In the genomic region with DNA sequence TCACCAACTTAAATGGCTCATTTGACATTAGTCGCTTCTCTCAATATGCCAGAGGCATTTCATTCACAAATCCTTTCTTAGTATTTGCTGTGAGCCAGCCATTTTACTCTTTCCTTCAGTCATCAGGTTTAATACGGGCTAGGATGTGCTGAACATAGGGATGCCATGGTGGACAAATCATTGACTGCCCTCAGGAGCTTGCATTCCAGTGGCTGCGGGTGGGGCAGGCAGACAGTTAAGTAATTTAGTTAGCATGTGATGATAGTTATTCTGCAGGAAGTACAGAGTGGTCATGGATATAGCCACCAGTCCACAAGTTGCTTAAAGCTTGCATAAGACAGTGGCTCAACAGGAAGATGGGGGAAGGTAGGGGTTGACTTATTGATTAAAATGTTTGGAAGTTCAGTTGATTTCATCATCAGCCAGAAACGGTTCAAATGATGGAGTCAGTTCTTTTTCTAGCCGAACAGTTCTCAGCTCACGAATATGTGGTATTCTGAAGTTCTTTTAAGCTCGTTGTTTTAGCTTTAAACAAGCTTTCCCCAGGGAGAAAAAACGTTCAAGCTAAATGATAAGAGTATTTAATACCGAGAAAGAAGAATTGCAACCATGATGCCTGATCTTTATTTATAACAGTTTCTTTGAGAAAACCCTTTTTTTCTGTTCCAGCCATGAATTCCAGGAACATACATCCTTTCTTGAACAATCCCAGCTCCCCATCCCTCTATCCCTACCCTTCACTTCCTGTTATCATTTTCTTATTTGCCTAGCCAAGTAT, we compare ENCODE assay signal across 1 cellular context.
TF ChIP-seq lines count a peak whose summit lies in the region.

No MANE protein-coding gene starts in this region.

TF ChIP-seq in K562, 482 proteins besides CTCF, POLR2A, EP300 and RAD21 (continued from another document and continues in another):
- no peak for TF ChIP-seq TAF1 (IDR thresholded peaks at IDR 0.05; ENCODE audit: control insufficient read depth, extremely low read depth, insufficient read depth, low read length, severe bottlenecking)
- TF ChIP-seq MCM5 (IDR thresholded peaks at IDR 0.05; ENCODE audit: low read depth) = no peak
- TF ChIP-seq, protein P1, sequence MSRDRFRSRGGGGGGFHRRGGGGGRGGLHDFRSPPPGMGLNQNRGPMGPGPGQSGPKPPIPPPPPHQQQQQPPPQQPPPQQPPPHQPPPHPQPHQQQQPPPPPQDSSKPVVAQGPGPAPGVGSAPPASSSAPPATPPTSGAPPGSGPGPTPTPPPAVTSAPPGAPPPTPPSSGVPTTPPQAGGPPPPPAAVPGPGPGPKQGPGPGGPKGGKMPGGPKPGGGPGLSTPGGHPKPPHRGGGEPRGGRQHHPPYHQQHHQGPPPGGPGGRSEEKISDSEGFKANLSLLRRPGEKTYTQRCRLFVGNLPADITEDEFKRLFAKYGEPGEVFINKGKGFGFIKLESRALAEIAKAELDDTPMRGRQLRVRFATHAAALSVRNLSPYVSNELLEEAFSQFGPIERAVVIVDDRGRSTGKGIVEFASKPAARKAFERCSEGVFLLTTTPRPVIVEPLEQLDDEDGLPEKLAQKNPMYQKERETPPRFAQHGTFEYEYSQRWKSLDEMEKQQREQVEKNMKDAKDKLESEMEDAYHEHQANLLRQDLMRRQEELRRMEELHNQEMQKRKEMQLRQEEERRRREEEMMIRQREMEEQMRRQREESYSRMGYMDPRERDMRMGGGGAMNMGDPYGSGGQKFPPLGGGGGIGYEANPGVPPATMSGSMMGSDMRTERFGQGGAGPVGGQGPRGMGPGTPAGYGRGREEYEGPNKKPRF (IDR thresholded peaks at IDR 0.05; ENCODE audit: low read depth, low read length) = no peak
- TF ChIP-seq NEUROD1 (IDR thresholded peaks at IDR 0.05; ENCODE audit: borderline replicate concordance, low read depth, low read length, partially characterized antibody) = peak; percentile 31
- TF ChIP-seq, protein P2, sequence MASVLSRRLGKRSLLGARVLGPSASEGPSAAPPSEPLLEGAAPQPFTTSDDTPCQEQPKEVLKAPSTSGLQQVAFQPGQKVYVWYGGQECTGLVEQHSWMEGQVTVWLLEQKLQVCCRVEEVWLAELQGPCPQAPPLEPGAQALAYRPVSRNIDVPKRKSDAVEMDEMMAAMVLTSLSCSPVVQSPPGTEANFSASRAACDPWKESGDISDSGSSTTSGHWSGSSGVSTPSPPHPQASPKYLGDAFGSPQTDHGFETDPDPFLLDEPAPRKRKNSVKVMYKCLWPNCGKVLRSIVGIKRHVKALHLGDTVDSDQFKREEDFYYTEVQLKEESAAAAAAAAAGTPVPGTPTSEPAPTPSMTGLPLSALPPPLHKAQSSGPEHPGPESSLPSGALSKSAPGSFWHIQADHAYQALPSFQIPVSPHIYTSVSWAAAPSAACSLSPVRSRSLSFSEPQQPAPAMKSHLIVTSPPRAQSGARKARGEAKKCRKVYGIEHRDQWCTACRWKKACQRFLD (CRISPR knock-in tag; IDR thresholded peaks at IDR 0.05) = 0 out of 2 replicates have a peak, but pooled peaks have one; percentile 7
- TF ChIP-seq ERF (CRISPR knock-in tag; IDR thresholded peaks at IDR 0.05) = no peak
- TF ChIP-seq GABPA (tag; conservative IDR thresholded peaks at IDR 0.05; ENCODE audit: low read depth) = peak; percentile 71
- peak; percentile 53 for TF ChIP-seq CEBPB (tag; IDR thresholded peaks at IDR 0.05)
- peak; percentile 37; the same call in 1 of the 2 replicates for TF ChIP-seq ZSCAN32 (CRISPR knock-in tag; IDR thresholded peaks at IDR 0.05)
- no peak for TF ChIP-seq TOE1 (IDR thresholded peaks at IDR 0.05; ENCODE audit: borderline replicate concordance)
- no peak for TF ChIP-seq TOE1 (CRISPR knock-in tag; IDR thresholded peaks at IDR 0.05; ENCODE audit: borderline replicate concordance, low read depth)
- peak; percentile 89; the same call in 1 of the 2 replicates for TF ChIP-seq RNF2 (IDR thresholded peaks at IDR 0.05)
- TF ChIP-seq SREBF2 (CRISPR knock-in tag; IDR thresholded peaks at IDR 0.05) = no peak
- no peak for TF ChIP-seq ZNF384 (IDR thresholded peaks at IDR 0.05; ENCODE audit: low read depth, low read length)
- TF ChIP-seq BACH1 (tag; IDR thresholded peaks at IDR 0.05) = 0 out of 2 replicates have a peak, but pooled peaks have one; percentile 26
- TF ChIP-seq BRCA1 (IDR thresholded peaks at IDR 0.05) = no peak
- TF ChIP-seq BRCA1 (CRISPR knock-in tag; IDR thresholded peaks at IDR 0.05) = no peak
- TF ChIP-seq ZNF589 (CRISPR knock-in tag; IDR thresholded peaks at IDR 0.05; ENCODE audit: low read depth) = peak; percentile 95
- TF ChIP-seq ZKSCAN8 (CRISPR knock-in tag; IDR thresholded peaks at IDR 0.05) = peak; percentile 85; the same call in 1 of the 2 replicates
- peak in 1 of 2 experiments; percentile 28; a peak in 1 of 4 replicates for TF ChIP-seq RCOR1 (IDR thresholded peaks at IDR 0.05; ENCODE audit: borderline replicate concordance in 1 of 2, low read depth in 2 of 2, low read length in 2 of 2)
- TF ChIP-seq, protein P3, sequence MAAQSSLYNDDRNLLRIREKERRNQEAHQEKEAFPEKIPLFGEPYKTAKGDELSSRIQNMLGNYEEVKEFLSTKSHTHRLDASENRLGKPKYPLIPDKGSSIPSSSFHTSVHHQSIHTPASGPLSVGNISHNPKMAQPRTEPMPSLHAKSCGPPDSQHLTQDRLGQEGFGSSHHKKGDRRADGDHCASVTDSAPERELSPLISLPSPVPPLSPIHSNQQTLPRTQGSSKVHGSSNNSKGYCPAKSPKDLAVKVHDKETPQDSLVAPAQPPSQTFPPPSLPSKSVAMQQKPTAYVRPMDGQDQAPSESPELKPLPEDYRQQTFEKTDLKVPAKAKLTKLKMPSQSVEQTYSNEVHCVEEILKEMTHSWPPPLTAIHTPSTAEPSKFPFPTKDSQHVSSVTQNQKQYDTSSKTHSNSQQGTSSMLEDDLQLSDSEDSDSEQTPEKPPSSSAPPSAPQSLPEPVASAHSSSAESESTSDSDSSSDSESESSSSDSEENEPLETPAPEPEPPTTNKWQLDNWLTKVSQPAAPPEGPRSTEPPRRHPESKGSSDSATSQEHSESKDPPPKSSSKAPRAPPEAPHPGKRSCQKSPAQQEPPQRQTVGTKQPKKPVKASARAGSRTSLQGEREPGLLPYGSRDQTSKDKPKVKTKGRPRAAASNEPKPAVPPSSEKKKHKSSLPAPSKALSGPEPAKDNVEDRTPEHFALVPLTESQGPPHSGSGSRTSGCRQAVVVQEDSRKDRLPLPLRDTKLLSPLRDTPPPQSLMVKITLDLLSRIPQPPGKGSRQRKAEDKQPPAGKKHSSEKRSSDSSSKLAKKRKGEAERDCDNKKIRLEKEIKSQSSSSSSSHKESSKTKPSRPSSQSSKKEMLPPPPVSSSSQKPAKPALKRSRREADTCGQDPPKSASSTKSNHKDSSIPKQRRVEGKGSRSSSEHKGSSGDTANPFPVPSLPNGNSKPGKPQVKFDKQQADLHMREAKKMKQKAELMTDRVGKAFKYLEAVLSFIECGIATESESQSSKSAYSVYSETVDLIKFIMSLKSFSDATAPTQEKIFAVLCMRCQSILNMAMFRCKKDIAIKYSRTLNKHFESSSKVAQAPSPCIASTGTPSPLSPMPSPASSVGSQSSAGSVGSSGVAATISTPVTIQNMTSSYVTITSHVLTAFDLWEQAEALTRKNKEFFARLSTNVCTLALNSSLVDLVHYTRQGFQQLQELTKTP (IDR thresholded peaks at IDR 0.05; ENCODE audit: low read depth in 1 of 2, partially characterized antibody in 2 of 2) = peak in 1 of 2 experiments; percentile 54
- peak; percentile 19; the same call in 1 of the 2 replicates for TF ChIP-seq ARID1B (IDR thresholded peaks at IDR 0.05)
- peak; percentile 30 for TF ChIP-seq POLR2B (IDR thresholded peaks at IDR 0.05; ENCODE audit: low read depth, partially characterized antibody)
- 0 out of 2 replicates have a peak, but pooled peaks have one; percentile 46 for TF ChIP-seq JUND (IDR thresholded peaks at IDR 0.05; ENCODE audit: borderline replicate concordance, low read depth, low read length)
- no peak for TF ChIP-seq JUND (tag; IDR thresholded peaks at IDR 0.05; ENCODE audit: borderline replicate concordance, low read depth, low read length)
- TF ChIP-seq ZNF197 (CRISPR knock-in tag; IDR thresholded peaks at IDR 0.05; ENCODE audit: low read depth) = 0 out of 2 replicates have a peak, but pooled peaks have one; percentile 54
- TF ChIP-seq ZNF586 (CRISPR knock-in tag; conservative IDR thresholded peaks at IDR 0.05) = 0 out of 2 replicates have a peak, but pooled peaks have one; percentile 13
- TF ChIP-seq ZNF175 (CRISPR knock-in tag; IDR thresholded peaks at IDR 0.05; ENCODE audit: low read depth) = peak; percentile 78; the same call in 1 of the 2 replicates
- TF ChIP-seq KAT7 (CRISPR knock-in tag; IDR thresholded peaks at IDR 0.05; ENCODE audit: borderline replicate concordance) = no peak
- TF ChIP-seq ZNF274 (IDR thresholded peaks at IDR 0.05; ENCODE audit: borderline replicate concordance, low read depth, low read length) = no peak
- TF ChIP-seq, protein P4, sequence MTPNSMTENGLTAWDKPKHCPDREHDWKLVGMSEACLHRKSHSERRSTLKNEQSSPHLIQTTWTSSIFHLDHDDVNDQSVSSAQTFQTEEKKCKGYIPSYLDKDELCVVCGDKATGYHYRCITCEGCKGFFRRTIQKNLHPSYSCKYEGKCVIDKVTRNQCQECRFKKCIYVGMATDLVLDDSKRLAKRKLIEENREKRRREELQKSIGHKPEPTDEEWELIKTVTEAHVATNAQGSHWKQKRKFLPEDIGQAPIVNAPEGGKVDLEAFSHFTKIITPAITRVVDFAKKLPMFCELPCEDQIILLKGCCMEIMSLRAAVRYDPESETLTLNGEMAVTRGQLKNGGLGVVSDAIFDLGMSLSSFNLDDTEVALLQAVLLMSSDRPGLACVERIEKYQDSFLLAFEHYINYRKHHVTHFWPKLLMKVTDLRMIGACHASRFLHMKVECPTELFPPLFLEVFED (CRISPR knock-in tag; conservative IDR thresholded peaks at IDR 0.05) = peak; percentile 71; the same call in 1 of the 2 replicates
- TF ChIP-seq, protein P5, sequence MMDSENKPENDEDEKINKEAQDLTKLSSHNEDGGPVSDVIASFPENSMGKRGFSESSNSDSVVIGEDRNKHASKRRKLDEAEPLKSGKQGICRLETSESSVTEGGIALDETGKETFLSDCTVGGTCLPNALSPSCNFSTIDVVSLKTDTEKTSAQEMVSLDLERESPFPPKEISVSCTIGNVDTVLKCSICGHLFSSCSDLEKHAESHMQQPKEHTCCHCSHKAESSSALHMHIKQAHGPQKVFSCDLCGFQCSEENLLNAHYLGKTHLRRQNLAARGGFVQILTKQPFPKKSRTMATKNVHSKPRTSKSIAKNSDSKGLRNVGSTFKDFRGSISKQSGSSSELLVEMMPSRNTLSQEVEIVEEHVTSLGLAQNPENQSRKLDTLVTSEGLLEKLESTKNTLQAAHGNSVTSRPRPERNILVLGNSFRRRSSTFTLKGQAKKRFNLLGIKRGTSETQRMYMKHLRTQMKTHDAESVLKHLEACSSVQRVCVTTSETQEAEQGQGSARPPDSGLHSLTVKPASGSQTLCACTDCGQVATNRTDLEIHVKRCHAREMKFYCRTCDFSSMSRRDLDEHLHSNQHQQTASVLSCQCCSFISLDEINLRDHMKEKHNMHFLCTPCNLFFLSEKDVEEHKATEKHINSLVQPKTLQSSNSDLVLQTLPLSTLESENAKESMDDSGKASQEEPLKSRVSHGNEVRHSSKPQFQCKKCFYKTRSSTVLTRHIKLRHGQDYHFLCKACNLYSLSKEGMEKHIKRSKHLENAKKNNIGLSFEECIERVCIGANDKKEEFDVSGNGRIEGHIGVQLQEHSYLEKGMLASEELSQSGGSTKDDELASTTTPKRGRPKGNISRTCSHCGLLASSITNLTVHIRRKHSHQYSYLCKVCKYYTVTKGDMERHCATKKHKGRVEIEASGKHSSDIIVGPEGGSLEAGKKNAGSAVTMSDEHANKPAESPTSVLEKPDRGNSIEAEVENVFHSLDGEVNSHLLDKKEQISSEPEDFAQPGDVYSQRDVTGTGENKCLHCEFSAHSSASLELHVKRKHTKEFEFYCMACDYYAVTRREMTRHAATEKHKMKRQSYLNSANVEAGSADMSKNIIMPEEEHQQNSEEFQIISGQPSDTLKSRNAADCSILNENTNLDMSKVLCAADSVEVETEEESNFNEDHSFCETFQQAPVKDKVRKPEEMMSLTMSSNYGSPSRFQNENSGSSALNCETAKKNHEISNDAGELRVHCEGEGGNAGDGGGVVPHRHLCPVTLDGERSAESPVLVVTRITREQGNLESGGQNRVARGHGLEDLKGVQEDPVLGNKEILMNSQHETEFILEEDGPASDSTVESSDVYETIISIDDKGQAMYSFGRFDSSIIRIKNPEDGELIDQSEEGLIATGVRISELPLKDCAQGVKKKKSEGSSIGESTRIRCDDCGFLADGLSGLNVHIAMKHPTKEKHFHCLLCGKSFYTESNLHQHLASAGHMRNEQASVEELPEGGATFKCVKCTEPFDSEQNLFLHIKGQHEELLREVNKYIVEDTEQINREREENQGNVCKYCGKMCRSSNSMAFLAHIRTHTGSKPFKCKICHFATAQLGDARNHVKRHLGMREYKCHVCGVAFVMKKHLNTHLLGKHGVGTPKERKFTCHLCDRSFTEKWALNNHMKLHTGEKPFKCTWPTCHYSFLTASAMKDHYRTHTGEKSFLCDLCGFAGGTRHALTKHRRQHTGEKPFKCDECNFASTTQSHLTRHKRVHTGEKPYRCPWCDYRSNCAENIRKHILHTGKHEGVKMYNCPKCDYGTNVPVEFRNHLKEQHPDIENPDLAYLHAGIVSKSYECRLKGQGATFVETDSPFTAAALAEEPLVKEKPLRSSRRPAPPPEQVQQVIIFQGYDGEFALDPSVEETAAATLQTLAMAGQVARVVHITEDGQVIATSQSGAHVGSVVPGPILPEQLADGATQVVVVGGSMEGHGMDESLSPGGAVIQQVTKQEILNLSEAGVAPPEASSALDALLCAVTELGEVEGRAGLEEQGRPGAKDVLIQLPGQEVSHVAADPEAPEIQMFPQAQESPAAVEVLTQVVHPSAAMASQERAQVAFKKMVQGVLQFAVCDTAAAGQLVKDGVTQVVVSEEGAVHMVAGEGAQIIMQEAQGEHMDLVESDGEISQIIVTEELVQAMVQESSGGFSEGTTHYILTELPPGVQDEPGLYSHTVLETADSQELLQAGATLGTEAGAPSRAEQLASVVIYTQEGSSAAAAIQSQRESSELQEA (IDR thresholded peaks at IDR 0.05; ENCODE audit: low read depth) = no peak
- TF ChIP-seq ETV1 (tag; conservative IDR thresholded peaks at IDR 0.05; ENCODE audit: low read depth) = peak; percentile 80
